8 cellular contexts compared by ENCODE assay signal in genomic region chr6:90286884-90287488, GRCh38. TPM values are rescaled to one million over a fixed set of nuclear protein-coding genes. Genes with fewer than 3 reads are reported as not detected.
DNase-seq lines count a peak whose midpoint lies in the region; ATAC-seq and TF ChIP-seq lines count a peak whose summit lies in the region.

No MANE protein-coding gene starts in this region.

- H3K4me3 ChIP-seq in BLaER1 treated with 17β-estradiol and CSF1 and Interleukin-3, amounts not matched to agents 10 nM and 100 nM = no peak overlapping the region
- H3K4me3 ChIP-seq in HAP-1 = no peak overlapping the region
- no peak overlapping the region for H3K4me3 ChIP-seq in astrocyte of the cerebellum (ENCODE audit: low read depth, low read length)
- H3K4me3 ChIP-seq in liver (ENCODE audit: low read depth in 1 of 3, low read length in 3 of 3) = no peak overlapping the region

- DNase-seq in HAP-1 (ENCODE audit: low spot score in 2 of 2) (peak; percentile 45 to 74), SHP77 treated with DMSO at 0.1 percent for 48 hours (lab: John Stamatoyannopoulos, UW) (peak; percentile 24), astrocyte of the cerebellum (ENCODE audit: low read depth) (no peak)

- TF ChIP-seq CTCF in astrocyte of the cerebellum (IDR thresholded peaks at IDR 0.05; ENCODE audit: low read depth, low read length, missing control alignments) (peak; percentile 59), liver (IDR thresholded peaks at IDR 0.05; ENCODE audit: low read depth, low read length, missing input control) (peak; percentile 86)

- H3K27me3 Mint-ChIP-seq in stimulated activated naive CD8-positive, alpha-beta T cell treated with anti-CD3 and anti-CD28 coated beads, Interleukin-15, Interleukin-2, amounts not matched to agents 100 ng/mL and 50 ng/mL, for 24 hours = peaks cover 4% of the 10 kb centered on the region

- H3K4me3 Mint-ChIP-seq in stimulated activated naive CD8-positive, alpha-beta T cell treated with anti-CD3 and anti-CD28 coated beads, Interleukin-15, Interleukin-2, amounts not matched to agents 100 ng/mL and 50 ng/mL, for 24 hours = peak overlapping the region; percentile 78

- H3K4me1 Mint-ChIP-seq in stimulated activated naive CD8-positive, alpha-beta T cell treated with anti-CD3 and anti-CD28 coated beads, Interleukin-15, Interleukin-2, amounts not matched to agents 100 ng/mL and 50 ng/mL, for 24 hours (ENCODE audit: low read depth) = peaks cover 99% of the 10 kb centered on the region

- TF ChIP-seq RAD21 in liver (IDR thresholded peaks at IDR 0.05) = peak; percentile 87 to 90

- peaks cover 74% of the 10 kb centered on the region for H3K36me3 Mint-ChIP-seq in stimulated activated naive CD8-positive, alpha-beta T cell treated with anti-CD3 and anti-CD28 coated beads, Interleukin-15, Interleukin-2, amounts not matched to agents 100 ng/mL and 50 ng/mL, for 24 hours (ENCODE audit: low read depth)

- in situ Hi-C loops in HAP-1 (cut with MboI; ENCODE audit: low sequenced_read_pairs) = no loop called here
- in situ Hi-C loops in astrocyte of the cerebellum (cut with HindIII; ENCODE audit: low sequenced_read_pairs) = loop anchor here (5.0 to 10.0 kb wide), 2 partner anchors 80 to 302 kb away; no protein-coding TSS in a partner anchor

- peaks cover 0 to 11% (median 0%) of the 10 kb centered on the region in 11 experiments; a peak in 2 of 22 replicates for H4K20me1 ChIP-seq in BLaER1 treated with 17β-estradiol and CSF1 and Interleukin-3, amounts not matched to agents 10 nM and 100 nM

- peak overlapping the region in 8 of 11 experiments; percentile 75 to 84 (median 78); a peak in 14 of 22 replicates for H3K27ac ChIP-seq in BLaER1 treated with 17β-estradiol and CSF1 and Interleukin-3, amounts not matched to agents 10 nM and 100 nM
- no peak overlapping the region for H3K27ac ChIP-seq in liver (ENCODE audit: low read depth in 1 of 2, low read length in 2 of 2)

- H3K9me3 Mint-ChIP-seq in stimulated activated naive CD8-positive, alpha-beta T cell treated with anti-CD3 and anti-CD28 coated beads, Interleukin-15, Interleukin-2, amounts not matched to agents 100 ng/mL and 50 ng/mL, for 24 hours = no peaks in the 10 kb centered on the region

- peak overlapping the region in 9 of 11 experiments; percentile 80 to 95 (median 85); a peak in 16 of 22 replicates for H3K4me2 ChIP-seq in BLaER1 treated with 17β-estradiol and CSF1 and Interleukin-3, amounts not matched to agents 10 nM and 100 nM

- peak overlapping the region; percentile 99 for H3K27ac Mint-ChIP-seq in stimulated activated naive CD8-positive, alpha-beta T cell treated with anti-CD3 and anti-CD28 coated beads, Interleukin-15, Interleukin-2, amounts not matched to agents 100 ng/mL and 50 ng/mL, for 24 hours

- H3K27me3 ChIP-seq in BLaER1 treated with 17β-estradiol and CSF1 and Interleukin-3, amounts not matched to agents 10 nM and 100 nM = no peaks in the 10 kb centered on the region
- H3K27me3 ChIP-seq in HAP-1 (ENCODE audit: low read depth) (no peaks in the 10 kb centered on the region), liver (ENCODE audit: control insufficient read depth in 4 of 4, insufficient read depth in 4 of 4, low read length in 3 of 4) (no peaks in the 10 kb centered on the region)

- H3K36me3 ChIP-seq in BLaER1 treated with 17β-estradiol and CSF1 and Interleukin-3, amounts not matched to agents 10 nM and 100 nM = peaks cover 0 to 21% (median 0%) of the 10 kb centered on the region in 11 experiments; a peak in 1 of 22 replicates
- no peaks in the 10 kb centered on the region for H3K36me3 ChIP-seq in HAP-1 (replicated peaks)
- no peaks in the 10 kb centered on the region for H3K36me3 ChIP-seq in liver (ENCODE audit: control insufficient read depth in 4 of 4, insufficient read depth in 3 of 4, low read depth in 1 of 4, low read length in 3 of 4)

- 69% methylated on average over 4 of the region's 4 CpGs for WGBS in liver

- H3K4me1 ChIP-seq in BLaER1 treated with 17β-estradiol and CSF1 and Interleukin-3, amounts not matched to agents 10 nM and 100 nM = peaks cover 22 to 70% (median 42%) of the 10 kb centered on the region in 10 experiments
- H3K4me1 ChIP-seq in HAP-1 = peaks cover 10% of the 10 kb centered on the region
- H3K4me1 ChIP-seq in liver (ENCODE audit: control insufficient read depth in 4 of 4, insufficient read depth in 4 of 4, low read length in 3 of 4) = peaks cover 14 to 66% (median 54%) of the 10 kb centered on the region in 4 donors

- H3K9me3 ChIP-seq in BLaER1 treated with 17β-estradiol and CSF1 and Interleukin-3, amounts not matched to agents 10 nM and 100 nM (replicated peaks in 1 of 11) = peaks cover 0 to 28% (median 5%) of the 10 kb centered on the region in 11 experiments; a peak in 8 of 22 replicates
- peaks cover 3% of the 10 kb centered on the region; the same call in 1 of the 2 replicates for H3K9me3 ChIP-seq in HAP-1
- H3K9me3 ChIP-seq in liver (ENCODE audit: control insufficient read depth in 4 of 4, low read length in 3 of 4) = no peaks in the 10 kb centered on the region

- H3K9ac ChIP-seq in BLaER1 treated with 17β-estradiol and CSF1 and Interleukin-3, amounts not matched to agents 10 nM and 100 nM = peak overlapping the region in 5 of 11 experiments; percentile 70 to 76 (median 74); a peak in 5 of 22 replicates
- no peak overlapping the region for H3K9ac ChIP-seq in liver (ENCODE audit: low read depth in 1 of 2, low read length in 2 of 2)

- ATAC-seq in HG02759 (IDR thresholded peaks at IDR 0.05; ENCODE audit: unreplicated experiment) (no peak), GM18519 (IDR thresholded peaks at IDR 0.05; ENCODE audit: low FRiP score, unreplicated experiment) (no peak)

TF ChIP-seq in liver, 16 proteins besides CTCF, POLR2A, EP300 and RAD21:
- TF ChIP-seq HNF4A (conservative IDR thresholded peaks at IDR 0.05) = no peak
- no peak for TF ChIP-seq EGR1 (IDR thresholded peaks at IDR 0.05; ENCODE audit: low read depth in 2 of 2)
- no peak for TF ChIP-seq HNF4G (IDR thresholded peaks at IDR 0.05)
- TF ChIP-seq FOXA1 (IDR thresholded peaks at IDR 0.05) = no peak
- peak in 1 of 2 donors; percentile 46 for TF ChIP-seq RXRA (IDR thresholded peaks at IDR 0.05)
- TF ChIP-seq TAF1 (conservative IDR thresholded peaks at IDR 0.05) = no peak

RNA-seq across cellular contexts. Expression of gene BACH2, which starts 9.7 kb away (rescaled TPM):
- 1 to 10 TPM; 1.9 to 3.7 TPM for total RNA-seq in liver
- 1 to 10 TPM; 1.9 to 2.0 TPM for polyA plus RNA-seq in liver

Comparison
In these comparisons a context has a peak if more than half of its experiments do, and no peak if none do; other contexts are left out.
1. H3K27ac ChIP-seq: peak in BLaER1 treated with 17β-estradiol and CSF1 and Interleukin-3, amounts not matched to agents 10 nM and 100 nM (8 of 11); none in liver (0 of 2).